ENCODE assay signal across 8 cellular contexts in the genomic region with DNA sequence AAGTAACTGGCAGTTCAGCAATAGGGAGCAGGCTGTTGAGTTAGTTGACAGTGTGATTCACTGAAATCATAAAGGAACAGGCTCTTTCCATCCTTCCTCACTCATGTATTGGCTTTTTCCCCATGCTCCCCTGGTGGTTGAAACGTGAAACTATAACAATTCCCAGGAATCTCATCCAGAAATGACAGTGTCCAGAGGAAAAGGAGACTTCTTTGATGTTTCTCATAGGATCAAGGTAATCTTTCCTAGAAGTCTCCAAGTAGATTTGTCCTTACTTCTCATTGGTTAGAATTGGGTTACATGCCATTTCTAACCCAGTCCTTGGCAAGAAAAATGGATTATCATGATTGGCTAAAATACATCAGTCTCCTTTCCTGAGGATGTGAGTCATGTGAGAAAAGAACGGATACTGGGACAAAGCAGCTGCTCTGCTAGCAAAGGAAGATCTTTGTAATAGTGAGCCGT. TPM values are rescaled to one million over a fixed set of nuclear protein-coding genes. Genes with fewer than 3 reads are reported as not detected.
DNase-seq lines count a peak whose midpoint lies in the region; ATAC-seq and TF ChIP-seq lines count a peak whose summit lies in the region.
"Had no signal": no experiment of that assay in that cellular context is flagged by ENCODE, and none has a peak within 500 bp of the region (broad histone marks: within the 10 kb centered on the region; RNA-seq: fewer than 3 reads in every experiment).

No MANE protein-coding gene starts in this region.

- H3K36me3 ChIP-seq in WERI-Rb-1 = peaks cover 72% of the 10 kb centered on the region
- peaks cover 39% of the 10 kb centered on the region for H3K36me3 ChIP-seq in suprapubic skin

- TF ChIP-seq POLR2A in suprapubic skin (IDR thresholded peaks at IDR 0.05) = no peak

- TF ChIP-seq EP300 in suprapubic skin (IDR thresholded peaks at IDR 0.05) = no peak

- 44% methylated on average over 3 of the region's 3 CpGs for WGBS in suprapubic skin

- H3K27ac ChIP-seq in WERI-Rb-1 = no peak overlapping the region
- H3K27ac ChIP-seq in suprapubic skin = no peak overlapping the region

- TF ChIP-seq CTCF in HFF-Myc (IDR thresholded peaks at IDR 0.05; ENCODE audit: low read depth, low read length, missing control alignments) (peak; percentile 62), WERI-Rb-1 (IDR thresholded peaks at IDR 0.05; ENCODE audit: low read depth, low read length) (peak; percentile 58), suprapubic skin (IDR thresholded peaks at IDR 0.05) (peak; percentile 27 to 33)

- H3K4me3 ChIP-seq in HFF-Myc (replicated peaks; ENCODE audit: low read depth, low read length) (no peak overlapping the region), WERI-Rb-1 (ENCODE audit: low read depth, low read length) (no peak overlapping the region), suprapubic skin (no peak overlapping the region)

- ATAC-seq in left ventricle myocardium superior (peak; percentile 62), HG02884 (IDR thresholded peaks at IDR 0.05; ENCODE audit: unreplicated experiment) (no peak), HG03520 (IDR thresholded peaks at IDR 0.05; ENCODE audit: unreplicated experiment) (no peak)

- DNase-seq in HFF-Myc (ENCODE audit: extremely low read depth, low read depth) (peak; percentile 65), WERI-Rb-1 (no peak), left ventricle myocardium superior (no peak), suprapubic skin (ENCODE audit: low spot score in 2 of 2) (no peak), AML-193 (lab: John Stamatoyannopoulos, UW) (no peak)
- DNase-seq: activated naive CD4-positive, alpha-beta T cell had no signal

- H3K9me3 ChIP-seq in WERI-Rb-1 (ENCODE audit: severe bottlenecking) (no peaks in the 10 kb centered on the region), suprapubic skin (no peaks in the 10 kb centered on the region)

- H3K27me3 ChIP-seq in WERI-Rb-1 (ENCODE audit: insufficient read depth, low read depth, severe bottlenecking) (no peaks in the 10 kb centered on the region), suprapubic skin (no peaks in the 10 kb centered on the region)

- H3K4me1 ChIP-seq in suprapubic skin = peaks cover 7% of the 10 kb centered on the region

- intact Hi-C loops in left ventricle myocardium superior (cut with micrococcal nuclease) = no loop called here

RNA-seq across cellular contexts. Expression of gene TTC19, which starts 14.4 kb away (rescaled TPM):
- total RNA-seq in left ventricle myocardium superior (25.1 TPM), suprapubic skin (10 to 100 TPM; 42.6 to 72.6 (median 48.7) TPM)

RNA-seq across cellular contexts. Expression of gene ZSWIM7, which starts 14.5 kb away (rescaled TPM):
- total RNA-seq in left ventricle myocardium superior = 19.5 TPM
- total RNA-seq in suprapubic skin = 10 to 100 TPM in 3 of 4 donors, 1 to 10 TPM in 1; 9.1 to 15.4 (median 12.5) TPM
